ENCODE assay signal across 11 cellular contexts in genomic region chr9:136204838-136205706, GRCh38. TPM values are rescaled to one million over a fixed set of nuclear protein-coding genes. Genes with fewer than 3 reads are reported as not detected.
DNase-seq lines count a peak whose midpoint lies in the region; ATAC-seq and TF ChIP-seq lines count a peak whose summit lies in the region.
"Had no signal": no experiment of that assay in that cellular context is flagged by ENCODE, and none has a peak within 500 bp of the region (broad histone marks: within the 10 kb centered on the region; RNA-seq: fewer than 3 reads in every experiment).

TSS of gene LHX3 (minus strand) at chr9:136205128. CDS start at chr9:136205012, 116 bp downstream.

- BruUV-seq in A673 (replicated peaks; lab: Mats Ljungman, UMichigan) = no TSS peak

- intact Hi-C loops in A673 (cut with micrococcal nuclease; ENCODE audit: unreplicated experiment) = no loop called here

- H3K4me1 ChIP-seq in A673 (ENCODE audit: insufficient read depth, low read length, poor library complexity, severe bottlenecking) (no peaks in the 10 kb centered on the region), BE2C (peaks cover 12% of the 10 kb centered on the region)

- H3K36me3 ChIP-seq in WERI-Rb-1 (peaks cover 74% of the 10 kb centered on the region), A673 (ENCODE audit: insufficient read depth, low read length, poor library complexity, severe bottlenecking) (peaks cover 3% of the 10 kb centered on the region), BE2C (peaks cover 30% of the 10 kb centered on the region)

- peak within 1 kb of the TSS; percentile 64 for H3K4me3 ChIP-seq in WERI-Rb-1 (ENCODE audit: low read depth, low read length)
- no peak within 1 kb of the TSS for H3K4me3 ChIP-seq in A673 (ENCODE audit: low read depth, low read length, poor library complexity, severe bottlenecking)
- no peak within 1 kb of the TSS for H3K4me3 ChIP-seq in BE2C (ENCODE audit: low read depth, low read length)
- H3K4me3 ChIP-seq: gastroesophageal sphincter had no signal

- H3K9me3 ChIP-seq in WERI-Rb-1 (ENCODE audit: severe bottlenecking) (no peaks in the 10 kb centered on the region), A673 (ENCODE audit: low read depth, low read length, poor library complexity, severe bottlenecking) (no peaks in the 10 kb centered on the region), BE2C (no peaks in the 10 kb centered on the region)

- DNase-seq in activated gamma-delta T cell treated with Interleukin-2 at 50 U/mL for 16 hours (peak; percentile 9), activated gamma-delta T cell (lab: John Stamatoyannopoulos, UW) (no peak), WERI-Rb-1 (peak; percentile 67), hepatic stellate cell (ENCODE audit: low spot score) (peak; percentile 63), A673 (ENCODE audit: low spot score) (no peak), HK-2 (ENCODE audit: unreplicated experiment) (no peak), BE2C (no peak)
- peak; percentile 41 for DNase-seq in stimulated activated naive CD8-positive, alpha-beta T cell treated with anti-CD3 and anti-CD28 coated beads, Interleukin-15, Interleukin-2, amounts not matched to agents 100 U/mL and 50 U/mL, for 24 hours
- DNase-seq: NCI-H2171 had no signal

- no peak for TF ChIP-seq CTCF in WERI-Rb-1 (IDR thresholded peaks at IDR 0.05; ENCODE audit: low read depth, low read length)
- TF ChIP-seq CTCF in A673 (conservative IDR thresholded peaks at IDR 0.05; ENCODE audit: low read depth, low read length) = no peak
- no peak for TF ChIP-seq CTCF in BE2C (IDR thresholded peaks at IDR 0.05; ENCODE audit: low read depth, low read length)

- POLR2A ChIA-PET in A673 (lab: Charles Lee; ENCODE audit: low non-redundant PET) = no interaction called here

- ATAC-seq in stimulated activated naive CD8-positive, alpha-beta T cell treated with anti-CD3 and anti-CD28 coated beads, Interleukin-15, Interleukin-2, amounts not matched to agents 100 U/mL and 50 U/mL, for 24 hours = no peak

- H3K27me3 ChIP-seq in WERI-Rb-1 (ENCODE audit: insufficient read depth, low read depth, severe bottlenecking) = no peaks in the 10 kb centered on the region
- peaks cover 46% of the 10 kb centered on the region for H3K27me3 ChIP-seq in A673 (replicated peaks; ENCODE audit: insufficient read depth, low read depth, low read length, poor library complexity)
- peaks cover 36% of the 10 kb centered on the region for H3K27me3 ChIP-seq in BE2C

- H3K27ac ChIP-seq in WERI-Rb-1 (peak within 1 kb of the TSS; percentile 98), A673 (ENCODE audit: low read depth, low read length, poor library complexity, severe bottlenecking) (no peak within 1 kb of the TSS)
- H3K27ac ChIP-seq: gastroesophageal sphincter had no signal

- CTCF ChIA-PET in A673 (lab: Charles Lee) = no interaction called here

RNA-seq across cellular contexts. Expression of gene LHX3, which starts in this region (rescaled TPM):
- total RNA-seq in A673 (2021) = 0.11 TPM in 1 of 2 replicates, not detected in the other
- polyA plus RNA-seq in BE2C (2012; ENCODE audit: insufficient read depth, insufficient read length, low read depth) = not detected
- total RNA-seq: gastroesophageal sphincter, osteocyte had no signal

Comparison
In these comparisons a context has a peak if more than half of its experiments do, and no peak if none do; other contexts are left out.
1. DNase-seq: peak in activated gamma-delta T cell treated with Interleukin-2 at 50 U/mL for 16 hours (single experiment), WERI-Rb-1 (single experiment), hepatic stellate cell (single experiment) and stimulated activated naive CD8-positive, alpha-beta T cell treated with anti-CD3 and anti-CD28 coated beads, Interleukin-15, Interleukin-2, amounts not matched to agents 100 U/mL and 50 U/mL, for 24 hours (single experiment); none in activated gamma-delta T cell (single experiment), A673 (single experiment), HK-2 (single experiment) and BE2C (single experiment).